Comparison of ENCODE assay signal across 8 cellular contexts in the genomic region with DNA sequence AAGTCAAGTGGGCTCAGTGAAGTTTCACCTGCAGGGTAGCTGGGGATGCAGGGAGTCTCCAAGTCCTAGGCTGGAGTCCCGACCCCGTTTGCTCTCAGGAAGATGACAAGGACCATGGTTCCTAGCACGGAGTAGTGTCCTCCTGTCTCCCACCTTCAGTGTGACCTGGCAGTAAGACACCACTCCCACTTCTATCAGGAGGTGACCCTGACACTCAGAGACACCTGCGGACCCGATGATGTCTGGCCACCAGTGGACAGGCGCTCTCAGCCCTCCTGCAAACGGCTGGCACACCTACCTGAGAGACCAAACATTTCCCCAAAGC. TPM values are rescaled to one million over a fixed set of nuclear protein-coding genes. Genes with fewer than 3 reads are reported as not detected.
DNase-seq lines count a peak whose midpoint lies in the region; ATAC-seq, FAIRE-seq and TF ChIP-seq lines count a peak whose summit lies in the region.

No MANE protein-coding gene starts in this region.

- no peaks in the 10 kb centered on the region; the same call in 1 of the 2 replicates for H3K79me2 ChIP-seq in OCI-LY1 (ENCODE audit: insufficient read depth, low read length)

- H2AFZ ChIP-seq in OCI-LY1 (ENCODE audit: low read length): no peak overlapping the region

- peak overlapping the region; percentile 12 for H3K27ac ChIP-seq in OCI-LY1 (ENCODE audit: low read depth, low read length, poor library complexity, severe bottlenecking)
- H3K27ac ChIP-seq in pancreas: peak overlapping the region in 3 of 4 donors; percentile 88 to 98 (median 93)

- H3K36me3 Mint-ChIP-seq in endothelial cell (ENCODE audit: low read depth, unreplicated experiment): peaks cover 6% of the 10 kb centered on the region

- H3K27me3 Mint-ChIP-seq in endothelial cell (ENCODE audit: unreplicated experiment): peaks cover 9% of the 10 kb centered on the region

- H3K4me1 Mint-ChIP-seq in endothelial cell (ENCODE audit: unreplicated experiment): peaks cover 21% of the 10 kb centered on the region

- TF ChIP-seq CTCF in OCI-LY1 (IDR thresholded peaks at IDR 0.05; ENCODE audit: low read length) (no peak), endothelial cell (IDR thresholded peaks at IDR 0.05; ENCODE audit: unreplicated experiment) (no peak), pancreas (IDR thresholded peaks at IDR 0.05) (no peak)

- peak overlapping the region; percentile 42 for H3K27ac Mint-ChIP-seq in endothelial cell (ENCODE audit: unreplicated experiment)

- peak overlapping the region; percentile 74 for H3K4me3 ChIP-seq in GM08714 (ENCODE audit: low read length)
- H3K4me3 ChIP-seq in OCI-LY1 (ENCODE audit: low read depth, low read length, poor library complexity, severe bottlenecking): peak overlapping the region; percentile 68
- peak overlapping the region; percentile 76 to 96 (median 88) for H3K4me3 ChIP-seq in pancreas

- H3K9me3 ChIP-seq in OCI-LY1 (ENCODE audit: low read length): no peaks in the 10 kb centered on the region
- no peaks in the 10 kb centered on the region for H3K9me3 ChIP-seq in pancreas

- H3K27me3 ChIP-seq in OCI-LY1 (ENCODE audit: insufficient read depth, low read length) (no peaks in the 10 kb centered on the region), pancreas (no peaks in the 10 kb centered on the region)

- 3 to 8% methylated on average over 7 of the region's 7 CpGs for WGBS in pancreas, 2 donors

- ATAC-seq in pancreas: peak in 1 of 4 donors; percentile 1

- peaks cover 14% of the 10 kb centered on the region; the same call in 1 of the 2 replicates for H3K36me3 ChIP-seq in OCI-LY1 (ENCODE audit: insufficient read depth, low read length)
- peaks cover 0 to 10% (median 0%) of the 10 kb centered on the region in 3 donors for H3K36me3 ChIP-seq in pancreas

- no peaks in the 10 kb centered on the region for H3K9me3 Mint-ChIP-seq in endothelial cell (ENCODE audit: unreplicated experiment)

- H3K4me3 Mint-ChIP-seq in endothelial cell (ENCODE audit: unreplicated experiment): peak overlapping the region; percentile 92

- FAIRE-seq in pancreas (lab: Jason Lieb, UNC) (no peak), RCC 7860 (lab: Jason Lieb, UNC) (no peak)

- DNase-seq in endothelial cell (ENCODE audit: low spot score) (no peak), pancreas (no peak), RCC 7860 (ENCODE audit: low spot score) (no peak), AML-193 (lab: John Stamatoyannopoulos, UW) (no peak), NCI-H2196 (lab: John Stamatoyannopoulos, UW; ENCODE audit: unreplicated experiment) (no peak)
- DNase-seq in stimulated activated CD4-positive, alpha-beta T cell treated with anti-CD3 and anti-CD28 coated beads, Interleukin-4, amount 100 ng/mL, for 24 hours: no peak

- intact Hi-C loops in pancreas (cut with DNase I): loop anchor here in 1 of 3 donors (2.0 kb wide), 1 partner anchor 35 kb away; a partner anchor contains a TSS

- H3K4me2 ChIP-seq in OCI-LY1 (ENCODE audit: low read length): peak overlapping the region; percentile 81

- no peaks in the 10 kb centered on the region for H3F3A ChIP-seq in OCI-LY1 (ENCODE audit: insufficient read depth, low read length)

- H3K9ac ChIP-seq in OCI-LY1 (ENCODE audit: low read length): peak overlapping the region; percentile 78

- no peaks in the 10 kb centered on the region for H4K20me1 ChIP-seq in OCI-LY1 (ENCODE audit: insufficient read depth, low read length)

- no peaks in the 10 kb centered on the region for H3K9me2 ChIP-seq in OCI-LY1 (ENCODE audit: low read depth, low read length)

- peaks cover 26% of the 10 kb centered on the region for H3K4me1 ChIP-seq in OCI-LY1 (ENCODE audit: insufficient read depth, low read length, severe bottlenecking)
- peaks cover 9 to 42% (median 19%) of the 10 kb centered on the region in 3 donors for H3K4me1 ChIP-seq in pancreas

RNA-seq across cellular contexts. Expression of a gene that starts 1.1 kb away (rescaled TPM):
- total RNA-seq in endothelial cell (ENCODE audit: unreplicated experiment): 41.3 TPM
- 100 to 1,000 TPM; 155 to 792 (median 241) TPM for total RNA-seq in pancreas
- 100 to 1,000 TPM in 1 of 2 donors, 10 to 100 TPM in 1; 97.7 to 162 TPM for polyA plus RNA-seq in pancreas

RNA-seq across cellular contexts. Expression of a gene that starts 35.4 kb away (rescaled TPM):
- total RNA-seq in endothelial cell (ENCODE audit: unreplicated experiment) (95.4 TPM), pancreas (10 to 100 TPM; 35.6 to 51.4 (median 42.8) TPM)
- 10 to 100 TPM; 55.4 to 85.6 TPM for polyA plus RNA-seq in pancreas
